15 cellular contexts compared by ENCODE assay signal in the genomic region with DNA sequence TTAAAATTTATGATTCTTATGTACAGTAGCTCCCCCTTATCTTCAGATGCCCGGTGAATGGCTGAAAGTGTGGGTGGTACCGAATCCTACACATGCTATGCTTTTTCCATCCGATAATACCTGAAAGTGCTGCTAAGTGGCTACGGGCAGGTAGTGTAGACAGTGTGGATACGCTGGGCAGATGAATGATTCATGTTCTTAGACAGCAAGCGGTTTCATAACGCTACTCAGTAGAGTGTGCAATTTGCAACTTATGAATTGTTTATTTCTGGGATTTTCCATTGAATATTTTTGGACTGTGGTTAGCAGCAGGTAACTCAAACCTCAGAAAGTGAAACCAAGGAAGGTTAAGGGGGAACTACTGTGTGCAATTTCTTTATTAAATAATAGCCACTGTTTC. TPM values are rescaled to one million over a fixed set of nuclear protein-coding genes. Genes with fewer than 3 reads are reported as not detected.
A peak's percentile ranks its signal among the peaks of the same experiment; 100 is the strongest.
DNase-seq lines count a peak whose midpoint lies in the region; TF ChIP-seq lines count a peak whose summit lies in the region.
"Had no signal": no experiment of that assay in that cellular context is flagged by ENCODE, and none has a peak within 500 bp of the region (broad histone marks: within the 10 kb centered on the region; RNA-seq: fewer than 3 reads in every experiment).

No MANE protein-coding gene starts in this region.

- no peak overlapping the region for H3K9ac ChIP-seq in MM.1S (ENCODE audit: low read length)

- no peaks in the 10 kb centered on the region for H3K27me3 ChIP-seq in MM.1S (replicated peaks; ENCODE audit: insufficient read depth, low read length)
- no peaks in the 10 kb centered on the region for H3K27me3 ChIP-seq in tibial nerve
- H3K27me3 ChIP-seq: Peyer's patch, SJCRH30 had no signal

- H3K27ac ChIP-seq in MM.1S (ENCODE audit: low read length) (no peak overlapping the region), tibial nerve (no peak overlapping the region)
- H3K27ac ChIP-seq: Peyer's patch, SJCRH30 had no signal

- H3K36me3 ChIP-seq in MM.1S (replicated peaks; ENCODE audit: insufficient read depth, low read length) (no peaks in the 10 kb centered on the region), tibial nerve (no peaks in the 10 kb centered on the region)
- H3K36me3 ChIP-seq: Peyer's patch, SJCRH30 had no signal

- H3K9me3 ChIP-seq in MM.1S (replicated peaks; ENCODE audit: insufficient read depth, low read length) (no peaks in the 10 kb centered on the region), tibial nerve (no peaks in the 10 kb centered on the region)
- H3K9me3 ChIP-seq: Peyer's patch, SJCRH30 had no signal

- no peaks in the 10 kb centered on the region for H3K9me2 ChIP-seq in MM.1S (replicated peaks; ENCODE audit: insufficient read depth, low read length)

- H3K79me2 ChIP-seq in MM.1S (ENCODE audit: low read length) = peaks cover 97% of the 10 kb centered on the region

- no peak for TF ChIP-seq POLR2A in tibial nerve (IDR thresholded peaks at IDR 0.05)

- no peak overlapping the region; the same call in 1 of the 2 replicates for H3K4me2 ChIP-seq in MM.1S (ENCODE audit: low read depth, low read length)

- H3K4me1 ChIP-seq in MM.1S (ENCODE audit: low read length) = peaks cover 31% of the 10 kb centered on the region
- H3K4me1 ChIP-seq in tibial nerve = no peaks in the 10 kb centered on the region
- H3K4me1 ChIP-seq: Peyer's patch had no signal

- no peaks in the 10 kb centered on the region for H4K20me1 ChIP-seq in MM.1S (ENCODE audit: insufficient read depth, low read length)

- no peak overlapping the region for H2AFZ ChIP-seq in MM.1S (ENCODE audit: low read length)

- TF ChIP-seq CTCF in MM.1S (IDR thresholded peaks at IDR 0.05; ENCODE audit: low read length) = no peak
- no peak for TF ChIP-seq CTCF in tibial nerve (IDR thresholded peaks at IDR 0.05)

- no peak for TF ChIP-seq EP300 in tibial nerve (IDR thresholded peaks at IDR 0.05)

- DNase-seq in NCI-H187 treated with DMSO at 0.1 percent for 48 hours (lab: John Stamatoyannopoulos, UW) = peak; percentile 27
- no peak for DNase-seq in NCI-H187 (lab: John Stamatoyannopoulos, UW)
- peak; percentile 54 for DNase-seq in MM.1S
- DNase-seq in NCI-H2107 (lab: John Stamatoyannopoulos, UW) = peak; percentile 36
- peak; percentile 11 for DNase-seq in kidney tubule cell (ENCODE audit: low spot score)
- no peak for DNase-seq in tibial nerve (ENCODE audit: low spot score in 2 of 2)
- no peak for DNase-seq in retina
- DNase-seq: IMR-90, NCI-H345, NCI-H524, NCI-H82, Peyer's patch, SJCRH30, T-helper 1 cell had no signal

- H3K4me3 ChIP-seq in MM.1S (ENCODE audit: low read length) (no peak overlapping the region), tibial nerve (no peak overlapping the region)
- H3K4me3 ChIP-seq: Peyer's patch, SJCRH30 had no signal

- 84 to 90% methylated on average over 7 of the region's 7 CpGs for WGBS in tibial nerve, 2 donors

- no peaks in the 10 kb centered on the region for H3F3A ChIP-seq in MM.1S (ENCODE audit: insufficient read depth, low read length)

RNA-seq across cellular contexts. Expression of a gene that starts 7.5 kb away (rescaled TPM):
- total RNA-seq in tibial nerve = 10 to 100 TPM in 1 of 4 donors, not detected in 3; 13.5 TPM
- total RNA-seq: IMR-90, OCI-LY7 had no signal

Comparison
In these comparisons a context has a peak if more than half of its experiments do, and no peak if none do; other contexts are left out.
1. DNase-seq: peak in NCI-H187 treated with DMSO at 0.1 percent for 48 hours (single experiment), MM.1S (single experiment), NCI-H2107 (single experiment) and kidney tubule cell (single experiment); none in NCI-H187 (0 of 2), tibial nerve (0 of 2) and retina (single experiment).